ENCODE assay signal across 1 cellular context in the genomic region with DNA sequence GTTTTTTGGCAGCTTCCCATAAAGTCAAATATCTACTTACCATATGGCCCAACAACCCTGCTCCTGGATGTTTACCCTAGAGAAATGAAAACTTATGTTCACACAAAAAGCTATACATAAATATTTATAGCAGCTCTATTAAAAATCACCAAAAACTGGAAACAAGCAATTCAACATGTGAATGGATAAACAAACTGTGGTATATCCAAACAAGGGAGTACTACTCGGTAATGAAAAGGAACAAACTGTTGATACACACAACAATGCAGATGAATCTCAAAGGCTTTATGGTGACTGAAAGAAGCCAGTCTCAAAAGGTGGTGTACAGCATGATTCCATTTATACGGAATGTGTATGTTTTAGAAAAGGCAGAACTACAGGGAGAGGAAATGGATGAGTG.
TF ChIP-seq lines count a peak whose summit lies in the region.

No MANE protein-coding gene starts in this region.

TF ChIP-seq in SK-N-SH treated with all-trans-retinoic acid at 6 μM for 48 hours, 23 proteins besides CTCF, POLR2A, EP300 and RAD21:
- TF ChIP-seq, protein P1, sequence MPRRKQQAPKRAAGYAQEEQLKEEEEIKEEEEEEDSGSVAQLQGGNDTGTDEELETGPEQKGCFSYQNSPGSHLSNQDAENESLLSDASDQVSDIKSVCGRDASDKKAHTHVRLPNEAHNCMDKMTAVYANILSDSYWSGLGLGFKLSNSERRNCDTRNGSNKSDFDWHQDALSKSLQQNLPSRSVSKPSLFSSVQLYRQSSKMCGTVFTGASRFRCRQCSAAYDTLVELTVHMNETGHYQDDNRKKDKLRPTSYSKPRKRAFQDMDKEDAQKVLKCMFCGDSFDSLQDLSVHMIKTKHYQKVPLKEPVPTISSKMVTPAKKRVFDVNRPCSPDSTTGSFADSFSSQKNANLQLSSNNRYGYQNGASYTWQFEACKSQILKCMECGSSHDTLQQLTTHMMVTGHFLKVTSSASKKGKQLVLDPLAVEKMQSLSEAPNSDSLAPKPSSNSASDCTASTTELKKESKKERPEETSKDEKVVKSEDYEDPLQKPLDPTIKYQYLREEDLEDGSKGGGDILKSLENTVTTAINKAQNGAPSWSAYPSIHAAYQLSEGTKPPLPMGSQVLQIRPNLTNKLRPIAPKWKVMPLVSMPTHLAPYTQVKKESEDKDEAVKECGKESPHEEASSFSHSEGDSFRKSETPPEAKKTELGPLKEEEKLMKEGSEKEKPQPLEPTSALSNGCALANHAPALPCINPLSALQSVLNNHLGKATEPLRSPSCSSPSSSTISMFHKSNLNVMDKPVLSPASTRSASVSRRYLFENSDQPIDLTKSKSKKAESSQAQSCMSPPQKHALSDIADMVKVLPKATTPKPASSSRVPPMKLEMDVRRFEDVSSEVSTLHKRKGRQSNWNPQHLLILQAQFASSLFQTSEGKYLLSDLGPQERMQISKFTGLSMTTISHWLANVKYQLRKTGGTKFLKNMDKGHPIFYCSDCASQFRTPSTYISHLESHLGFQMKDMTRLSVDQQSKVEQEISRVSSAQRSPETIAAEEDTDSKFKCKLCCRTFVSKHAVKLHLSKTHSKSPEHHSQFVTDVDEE (CRISPR knock-in tag; IDR thresholded peaks at IDR 0.05): no peak
- no peak for TF ChIP-seq PPARA (CRISPR knock-in tag; IDR thresholded peaks at IDR 0.05; ENCODE audit: borderline replicate concordance)
- TF ChIP-seq ZNF8 (CRISPR knock-in tag; IDR thresholded peaks at IDR 0.05): peak; percentile 97
- TF ChIP-seq RARB (CRISPR knock-in tag; IDR thresholded peaks at IDR 0.05): no peak
- TF ChIP-seq, protein P2, sequence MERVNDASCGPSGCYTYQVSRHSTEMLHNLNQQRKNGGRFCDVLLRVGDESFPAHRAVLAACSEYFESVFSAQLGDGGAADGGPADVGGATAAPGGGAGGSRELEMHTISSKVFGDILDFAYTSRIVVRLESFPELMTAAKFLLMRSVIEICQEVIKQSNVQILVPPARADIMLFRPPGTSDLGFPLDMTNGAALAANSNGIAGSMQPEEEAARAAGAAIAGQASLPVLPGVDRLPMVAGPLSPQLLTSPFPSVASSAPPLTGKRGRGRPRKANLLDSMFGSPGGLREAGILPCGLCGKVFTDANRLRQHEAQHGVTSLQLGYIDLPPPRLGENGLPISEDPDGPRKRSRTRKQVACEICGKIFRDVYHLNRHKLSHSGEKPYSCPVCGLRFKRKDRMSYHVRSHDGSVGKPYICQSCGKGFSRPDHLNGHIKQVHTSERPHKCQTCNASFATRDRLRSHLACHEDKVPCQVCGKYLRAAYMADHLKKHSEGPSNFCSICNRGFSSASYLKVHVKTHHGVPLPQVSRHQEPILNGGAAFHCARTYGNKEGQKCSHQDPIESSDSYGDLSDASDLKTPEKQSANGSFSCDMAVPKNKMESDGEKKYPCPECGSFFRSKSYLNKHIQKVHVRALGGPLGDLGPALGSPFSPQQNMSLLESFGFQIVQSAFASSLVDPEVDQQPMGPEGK (CRISPR knock-in tag; IDR thresholded peaks at IDR 0.05; ENCODE audit: borderline replicate concordance): no peak
- TF ChIP-seq ZFP30 (CRISPR knock-in tag; IDR thresholded peaks at IDR 0.05): no peak
- TF ChIP-seq OSR1 (CRISPR knock-in tag; IDR thresholded peaks at IDR 0.05): no peak
- TF ChIP-seq BACH2 (CRISPR knock-in tag; IDR thresholded peaks at IDR 0.05; ENCODE audit: borderline replicate concordance): no peak
- no peak for TF ChIP-seq ESRRG (CRISPR knock-in tag; IDR thresholded peaks at IDR 0.05)
